Comparison of ENCODE assay signal across 8 cellular contexts in the genomic region with DNA sequence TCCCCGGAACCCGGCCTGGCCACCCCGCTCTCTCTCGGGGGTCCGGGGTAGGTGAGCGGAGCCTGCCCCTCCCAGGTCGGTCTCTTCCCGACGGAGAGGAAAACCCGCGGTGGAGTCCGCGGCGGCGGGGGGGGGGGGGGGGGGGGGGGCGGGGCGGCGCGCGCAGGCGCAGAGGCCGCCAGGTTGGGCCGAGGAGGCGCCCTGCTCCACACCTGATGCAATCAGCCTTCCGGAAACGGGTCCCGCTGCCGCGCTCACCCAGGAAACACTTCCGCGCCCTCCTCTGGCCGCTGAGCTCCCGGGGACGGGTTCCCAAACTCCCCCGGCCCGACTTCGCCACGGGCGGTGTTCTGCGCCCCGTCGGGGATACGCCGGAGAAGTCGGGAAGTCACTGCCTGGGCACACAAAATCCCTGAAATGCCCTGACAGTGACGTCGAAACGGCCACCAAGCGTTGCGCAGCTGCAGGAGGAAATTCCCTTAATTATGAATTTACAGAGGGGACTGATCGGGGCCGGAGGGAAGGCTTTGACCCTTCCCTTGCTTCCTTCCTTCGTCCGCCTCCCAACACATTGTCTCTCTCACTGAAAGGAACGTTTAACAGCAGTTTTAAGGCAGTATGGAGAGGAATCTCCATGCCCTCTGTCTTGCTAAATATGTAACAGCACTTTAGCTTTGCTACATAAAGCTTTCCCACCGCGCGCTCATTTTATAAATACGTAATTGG. TPM values are rescaled to one million over a fixed set of nuclear protein-coding genes. Genes with fewer than 3 reads are reported as not detected.
DNase-seq lines count a peak whose midpoint lies in the region; ATAC-seq and TF ChIP-seq lines count a peak whose summit lies in the region.

No MANE protein-coding gene starts in this region.

- intact Hi-C loops in CD4-positive, alpha-beta T cell (cut with DNase I, micrococcal nuclease) = loop anchor here in 1 of 2 experiments (5.0 to 10.0 kb wide), 2 partner anchors 242 to 289 kb away; no protein-coding TSS in a partner anchor
- intact Hi-C loops in activated T-helper 1 cell treated with anti-CD3 and anti-CD28 coated beads, Interleukin-12 subunit alpha, Interleukin-12 subunit beta, Interleukin-2, Interleukin-4 antibody, amounts not matched to agents 30 ng/mL and 10 ng/mL and 1 ng/mL, durations not matched to agents 14 hours and 24 hours and 36 hours (cut with micrococcal nuclease) = no loop called here

- H3K27ac ChIP-seq in CD4-positive, alpha-beta T cell (ENCODE audit: low read depth, low read length) = no peak overlapping the region
- peak overlapping the region; percentile 94 for H3K27ac ChIP-seq in foreskin keratinocyte

- TF ChIP-seq CTCF in CD4-positive, alpha-beta T cell (IDR thresholded peaks at IDR 0.05) = no peak
- peak; percentile 59 for TF ChIP-seq CTCF in foreskin keratinocyte (conservative IDR thresholded peaks at IDR 0.05)

- peaks cover 9% of the 10 kb centered on the region for H3K4me1 ChIP-seq in foreskin keratinocyte

- H3K36me3 Mint-ChIP-seq in CD4-positive, alpha-beta T cell (ENCODE audit: low read depth) = no peaks in the 10 kb centered on the region
- no peaks in the 10 kb centered on the region for H3K36me3 Mint-ChIP-seq in activated T-helper 1 cell treated with anti-CD3 and anti-CD28 coated beads, Interleukin-12 subunit alpha, Interleukin-12 subunit beta, Interleukin-2, Interleukin-4 antibody, amounts not matched to agents 30 ng/mL and 10 ng/mL and 1 ng/mL, durations not matched to agents 14 hours and 24 hours and 36 hours (ENCODE audit: low read depth)

- ATAC-seq in CD4-positive, alpha-beta T cell (ENCODE audit: poor library complexity) = peak; percentile 66
- ATAC-seq in GM19351 (IDR thresholded peaks at IDR 0.05; ENCODE audit: unreplicated experiment) = peak; percentile 42
- peak; percentile 61 for ATAC-seq in HG03460 (IDR thresholded peaks at IDR 0.05; ENCODE audit: unreplicated experiment)
- ATAC-seq in foreskin keratinocyte = peak; percentile 66

- no peak overlapping the region for H3K27ac Mint-ChIP-seq in CD4-positive, alpha-beta T cell
- H3K27ac Mint-ChIP-seq in activated T-helper 1 cell treated with anti-CD3 and anti-CD28 coated beads, Interleukin-12 subunit alpha, Interleukin-12 subunit beta, Interleukin-2, Interleukin-4 antibody, amounts not matched to agents 30 ng/mL and 10 ng/mL and 1 ng/mL, durations not matched to agents 14 hours and 24 hours and 36 hours = peak overlapping the region; percentile 56

- H3K27me3 Mint-ChIP-seq in CD4-positive, alpha-beta T cell = peaks cover 84% of the 10 kb centered on the region
- peaks cover 42% of the 10 kb centered on the region for H3K27me3 Mint-ChIP-seq in activated T-helper 1 cell treated with anti-CD3 and anti-CD28 coated beads, Interleukin-12 subunit alpha, Interleukin-12 subunit beta, Interleukin-2, Interleukin-4 antibody, amounts not matched to agents 30 ng/mL and 10 ng/mL and 1 ng/mL, durations not matched to agents 14 hours and 24 hours and 36 hours (ENCODE audit: insufficient read depth)

- POLR2A ChIA-PET in CD4-positive, alpha-beta T cell (lab: Charles Lee) = no interaction called here

- H3K27me3 ChIP-seq in CD4-positive, alpha-beta T cell (ENCODE audit: control insufficient read depth, insufficient read depth, low read length) = peaks cover 56% of the 10 kb centered on the region
- no peaks in the 10 kb centered on the region for H3K27me3 ChIP-seq in foreskin keratinocyte

- H3K9me3 Mint-ChIP-seq in CD4-positive, alpha-beta T cell = no peaks in the 10 kb centered on the region
- H3K9me3 Mint-ChIP-seq in activated T-helper 1 cell treated with anti-CD3 and anti-CD28 coated beads, Interleukin-12 subunit alpha, Interleukin-12 subunit beta, Interleukin-2, Interleukin-4 antibody, amounts not matched to agents 30 ng/mL and 10 ng/mL and 1 ng/mL, durations not matched to agents 14 hours and 24 hours and 36 hours = no peaks in the 10 kb centered on the region

- no peaks in the 10 kb centered on the region for H3K9me3 ChIP-seq in CD4-positive, alpha-beta T cell (ENCODE audit: control insufficient read depth, low read length)

- peak in 6 of 10 experiments; percentile 3 to 41 (median 12) for DNase-seq in CD4-positive, alpha-beta T cell
- DNase-seq in NCI-H748 treated with DMSO at 0.1 percent for 48 hours (lab: John Stamatoyannopoulos, UW) = peak; percentile 60
- DNase-seq in activated T-helper 1 cell treated with anti-CD3 and anti-CD28 coated beads, Interleukin-12 subunit alpha, Interleukin-12 subunit beta, Interleukin-2, Interleukin-4 antibody, amounts not matched to agents 30 ng/mL and 10 ng/mL and 1 ng/mL, durations not matched to agents 14 hours and 24 hours and 36 hours (ENCODE audit: low spot score) = peak; percentile 36
- peak; percentile 56 to 80 for DNase-seq in foreskin keratinocyte
- peak in 51 of 56 donors; percentile 4 to 79 (median 53) for DNase-seq in nucleus accumbens (lab: John Stamatoyannopoulos, UW)
- peak; percentile 79 for DNase-seq in ureter (ENCODE audit: low spot score)

- peaks cover 30% of the 10 kb centered on the region for H3K4me1 Mint-ChIP-seq in CD4-positive, alpha-beta T cell (ENCODE audit: low read depth)
- H3K4me1 Mint-ChIP-seq in activated T-helper 1 cell treated with anti-CD3 and anti-CD28 coated beads, Interleukin-12 subunit alpha, Interleukin-12 subunit beta, Interleukin-2, Interleukin-4 antibody, amounts not matched to agents 30 ng/mL and 10 ng/mL and 1 ng/mL, durations not matched to agents 14 hours and 24 hours and 36 hours (ENCODE audit: low read depth) = peaks cover 27% of the 10 kb centered on the region

- CTCF ChIA-PET in CD4-positive, alpha-beta T cell (lab: Charles Lee) = no interaction called here

- H3K4me3 Mint-ChIP-seq in CD4-positive, alpha-beta T cell = peak overlapping the region; percentile 89
- H3K4me3 Mint-ChIP-seq in activated T-helper 1 cell treated with anti-CD3 and anti-CD28 coated beads, Interleukin-12 subunit alpha, Interleukin-12 subunit beta, Interleukin-2, Interleukin-4 antibody, amounts not matched to agents 30 ng/mL and 10 ng/mL and 1 ng/mL, durations not matched to agents 14 hours and 24 hours and 36 hours = peak overlapping the region; percentile 74

RNA-seq across cellular contexts. Expression of gene APBB2, which starts 2.1 kb away (rescaled TPM):
- under 1 TPM in 1 of 2 experiments, not detected in 1; 0.22 TPM for total RNA-seq in CD4-positive, alpha-beta T cell
- 11.0 and 11.3 TPM in 2 replicates for total RNA-seq in activated T-helper 1 cell treated with anti-CD3 and anti-CD28 coated beads, Interleukin-12 subunit alpha, Interleukin-12 subunit beta, Interleukin-2, Interleukin-4 antibody, amounts not matched to agents 30 ng/mL and 10 ng/mL and 1 ng/mL, durations not matched to agents 14 hours and 24 hours and 36 hours
- total RNA-seq in foreskin keratinocyte = 52.4 and 52.6 TPM in 2 replicates
- polyA plus RNA-seq in foreskin keratinocyte = 11.3 and 12.1 TPM in 2 replicates
- 52.6 TPM for total RNA-seq in ureter

RNA-seq across cellular contexts. Expression of gene UCHL1, which starts 40.3 kb away (rescaled TPM):
- not detected for total RNA-seq in CD4-positive, alpha-beta T cell
- total RNA-seq in activated T-helper 1 cell treated with anti-CD3 and anti-CD28 coated beads, Interleukin-12 subunit alpha, Interleukin-12 subunit beta, Interleukin-2, Interleukin-4 antibody, amounts not matched to agents 30 ng/mL and 10 ng/mL and 1 ng/mL, durations not matched to agents 14 hours and 24 hours and 36 hours = 0.23 and 0.44 TPM in 2 replicates
- total RNA-seq in foreskin keratinocyte (5.2 and 7.5 TPM in 2 replicates), ureter (8.6 TPM)
- 5.2 and 7.9 TPM in 2 replicates for polyA plus RNA-seq in foreskin keratinocyte

Comparison
In these comparisons a context has a peak if more than half of its experiments do, and no peak if none do; other contexts are left out.
1. DNase-seq: peak in every context shown above with its lines; median percentile 79 in ureter; 68 in foreskin keratinocyte; 60 in NCI-H748 treated with DMSO at 0.1 percent for 48 hours; 53 in nucleus accumbens; 36 in activated T-helper 1 cell treated with anti-CD3 and anti-CD28 coated beads, Interleukin-12 subunit alpha, Interleukin-12 subunit beta, Interleukin-2, Interleukin-4 antibody, amounts not matched to agents 30 ng/mL and 10 ng/mL and 1 ng/mL, durations not matched to agents 14 hours and 24 hours and 36 hours; 12 in CD4-positive, alpha-beta T cell.